Comparison of ENCODE assay signal across 10 cellular contexts in the genomic region with DNA sequence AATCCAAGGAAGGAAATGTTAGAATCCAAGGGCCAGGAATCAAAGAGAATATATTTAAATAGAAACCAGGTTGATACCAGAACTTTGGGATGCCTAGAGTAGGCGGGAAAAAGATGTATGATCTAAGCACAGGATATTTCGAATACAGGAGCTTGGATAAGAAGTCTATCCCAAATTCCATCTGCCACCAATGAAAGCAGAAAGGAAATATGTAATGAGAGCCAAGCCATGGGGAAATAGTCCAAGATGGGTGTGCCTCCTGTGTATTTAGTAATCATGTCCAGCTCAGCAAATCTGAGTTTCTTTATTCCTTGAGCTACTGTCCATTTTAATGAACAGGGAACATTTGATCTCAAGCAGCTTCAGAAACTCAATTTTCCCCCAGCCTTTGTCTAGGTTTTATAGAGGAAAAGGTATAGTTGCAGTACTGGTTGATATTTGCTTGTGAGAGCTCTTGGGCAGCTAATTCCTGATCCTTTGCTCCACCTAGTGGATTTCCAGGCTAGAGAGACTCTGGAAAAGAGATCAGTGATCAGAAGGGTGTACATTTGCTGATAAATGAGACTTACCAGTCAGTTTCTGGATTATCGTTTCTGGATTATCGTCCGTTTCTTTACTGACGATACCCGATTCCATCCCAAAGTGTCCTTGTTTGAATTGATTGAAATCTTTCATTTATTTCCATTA. TPM values are rescaled to one million over a fixed set of nuclear protein-coding genes. Genes with fewer than 3 reads are reported as not detected.
DNase-seq lines count a peak whose midpoint lies in the region; TF ChIP-seq lines count a peak whose summit lies in the region.
"Not testable (repeated sequence)": the region's sequence is repeated elsewhere in the genome, so short reads cannot be mapped to it uniquely, and the experiment has no call there.
"Had no signal": no experiment of that assay in that cellular context is flagged by ENCODE, and none has a peak within 500 bp of the region (broad histone marks: within the 10 kb centered on the region; RNA-seq: fewer than 3 reads in every experiment).

No MANE protein-coding gene starts in this region.

- in situ Hi-C loops in brain microvascular endothelial cell (cut with HindIII; ENCODE audit: low pct_ligation_motif_present, low sequenced_read_pairs), result not testable (repeated sequence)

- H3K9ac ChIP-seq in neural progenitor cell, result not testable (repeated sequence)

- H3K79me2 ChIP-seq in neural progenitor cell (ENCODE audit: low read depth), result not testable (repeated sequence)

- not testable (repeated sequence) for H3K27ac Mint-ChIP-seq in neural progenitor cell

- H3K4me1 Mint-ChIP-seq in neural progenitor cell, result not testable (repeated sequence)

- not testable (repeated sequence) for H3K4me3 Mint-ChIP-seq in neural progenitor cell

- H3K36me3 Mint-ChIP-seq in neural progenitor cell, result not testable (repeated sequence)

- H3K27me3 Mint-ChIP-seq in neural progenitor cell (ENCODE audit: insufficient read depth, low read depth), result not testable (repeated sequence)

- not testable (repeated sequence) for H3K27me3 ChIP-seq in brain microvascular endothelial cell (replicated peaks); neural progenitor cell

- peak; percentile 41 for TF ChIP-seq CTCF in brain microvascular endothelial cell (IDR thresholded peaks at IDR 0.05; ENCODE audit: low read depth, low read length, missing control alignments)
- TF ChIP-seq CTCF in neural progenitor cell (IDR thresholded peaks at IDR 0.05), result peak; percentile 42

- not testable (repeated sequence) for H3F3A ChIP-seq in neural progenitor cell (ENCODE audit: low read depth)

- not testable (repeated sequence) for H4K20me1 ChIP-seq in neural progenitor cell (ENCODE audit: low read depth)

- not testable (repeated sequence) for H3K36me3 ChIP-seq in brain microvascular endothelial cell (replicated peaks); neural progenitor cell

- not testable (repeated sequence) for H3K4me1 ChIP-seq in neural progenitor cell

- H3K4me3 ChIP-seq in brain microvascular endothelial cell (ENCODE audit: low read depth, low read length); neural progenitor cell: not testable (repeated sequence)

- H3K9me3 ChIP-seq in neural progenitor cell (ENCODE audit: low read depth), result not testable (repeated sequence)

- not testable (repeated sequence) for H3K27ac ChIP-seq in brain microvascular endothelial cell, neural progenitor cell

- not testable (repeated sequence) for H2AFZ ChIP-seq in neural progenitor cell (replicated peaks)

- not testable (repeated sequence) for H3K9me3 Mint-ChIP-seq in neural progenitor cell

- DNase-seq in Daoy (ENCODE audit: low read depth), result peak; percentile 9
- peak; percentile 30 for DNase-seq in NCI-H1092 (lab: John Stamatoyannopoulos, UW)
- DNase-seq in RPMI7951 (ENCODE audit: low read depth), result peak; percentile 27
- peak; percentile 40 for DNase-seq in brain microvascular endothelial cell
- peak; percentile 45 for DNase-seq in fibroblast of peridontal ligament (ENCODE audit: extremely low read depth)
- peak; percentile 20 for DNase-seq in iris pigment epithelial cell (ENCODE audit: low read depth)
- DNase-seq in neural progenitor cell (ENCODE audit: low spot score), result peak; percentile 15

- H3K4me2 ChIP-seq in neural progenitor cell, result not testable (repeated sequence)

RNA-seq across cellular contexts. Expression of gene FAM72A, which starts 28.3 kb away (rescaled TPM):
- total RNA-seq in Daoy (2014; rRNA removed; shearing (Covaris generic)), result 11.4 and 20.7 TPM in 2 replicates
- total RNA-seq in RPMI7951 (2014; rRNA removed; shearing (Covaris generic)), result 7.5 and 12.1 TPM in 2 replicates
- total RNA-seq in neural progenitor cell (ENCODE audit: low replicate concordance), result 24.6 and 36.2 TPM in 2 replicates

RNA-seq across cellular contexts. Expression of gene SRGAP2, which starts 29.0 kb away (rescaled TPM):
- 16.7 and 17.8 TPM in 2 replicates for total RNA-seq in Daoy (2014; rRNA removed; shearing (Covaris generic))
- total RNA-seq in RPMI7951 (2014; rRNA removed; shearing (Covaris generic)), result 38.9 and 43.0 TPM in 2 replicates
- total RNA-seq in neural progenitor cell (ENCODE audit: low replicate concordance), result 88.4 and 89.9 TPM in 2 replicates

RNA-seq across cellular contexts. Expression of gene AVPR1B, which starts 57.1 kb away (rescaled TPM):
- total RNA-seq in Daoy (2014; rRNA removed; shearing (Covaris generic)), result not detected in 2 replicates
- total RNA-seq in RPMI7951 (2014; rRNA removed; shearing (Covaris generic)), result not detected in 2 replicates
- total RNA-seq in neural progenitor cell (ENCODE audit: low replicate concordance), result not detected in 2 replicates
- total RNA-seq: activated CD4-positive, alpha-beta T cell treated with anti-CD3 and anti-CD28 coated beads, Interleukin-2, amount 10 ng/mL, durations not matched to agents 7 days and 5 days; CD4-positive, alpha-beta memory T cell; ovary had no signal
